8 cellular contexts compared by ENCODE assay signal in genomic region chr5:170296935-170297588, GRCh38. TPM values are rescaled to one million over a fixed set of nuclear protein-coding genes. Genes with fewer than 3 reads are reported as not detected.
DNase-seq lines count a peak whose midpoint lies in the region; ATAC-seq and TF ChIP-seq lines count a peak whose summit lies in the region.

No MANE protein-coding gene starts in this region.

- ATAC-seq in HG02885 (IDR thresholded peaks at IDR 0.05; ENCODE audit: poor library complexity, unreplicated experiment) (peak; percentile 59), psoas muscle (peak in 1 of 4 donors; percentile 40), HG03457 (IDR thresholded peaks at IDR 0.05; ENCODE audit: unreplicated experiment) (no peak)
- ATAC-seq in activated naive CD4-positive, alpha-beta T cell treated with anti-CD3 and anti-CD28 coated beads, Interleukin-2, amount 50 U/mL, for 72 hours: peak in 1 of 2 donors; percentile 3

- no peak for DNase-seq in activated CD4-positive, alpha-beta T cell treated with anti-CD3 and anti-CD28 coated beads, Interleukin-2, amount 10 ng/mL, durations not matched to agents 24 days and 14 days
- no peak for DNase-seq in activated CD4-positive, alpha-beta T cell treated with anti-CD3 and anti-CD28 coated beads, Interleukin-2, amount 50 U/mL, for 1 hour
- DNase-seq in activated naive CD4-positive, alpha-beta T cell treated with anti-CD3 and anti-CD28 coated beads, Interleukin-2, amount 50 U/mL, for 72 hours (ENCODE audit: low spot score in 2 of 2): no peak
- DNase-seq in psoas muscle (no peak), COLO829 (ENCODE audit: low spot score) (no peak), osteoblast (ENCODE audit: insufficient read length, low spot score, missing footprints) (no peak)

- no peaks in the 10 kb centered on the region for H3K79me2 ChIP-seq in osteoblast (ENCODE audit: insufficient read depth, low read length)

- H4K20me1 ChIP-seq in osteoblast (ENCODE audit: insufficient read depth, low read length): no peaks in the 10 kb centered on the region

- H3K27ac ChIP-seq in psoas muscle (peak overlapping the region; percentile 72), osteoblast (ENCODE audit: low read depth, low read length) (no peak overlapping the region)

- no peak overlapping the region for H3K4me2 ChIP-seq in osteoblast (ENCODE audit: insufficient read depth, low read length)

- no peaks in the 10 kb centered on the region for H3K9me3 ChIP-seq in psoas muscle
- H3K9me3 ChIP-seq in osteoblast (ENCODE audit: low read depth, low read length): no peaks in the 10 kb centered on the region

- H3K27ac Mint-ChIP-seq in activated CD4-positive, alpha-beta T cell treated with anti-CD3 and anti-CD28 coated beads, Interleukin-2, amount 10 ng/mL, durations not matched to agents 24 days and 14 days: peak overlapping the region; percentile 98
- peak overlapping the region; percentile 99 to 100 for H3K27ac Mint-ChIP-seq in activated naive CD4-positive, alpha-beta T cell treated with anti-CD3 and anti-CD28 coated beads, Interleukin-2, amount 50 U/mL, for 72 hours

- WGBS in psoas muscle, 3 donors: 76 to 81% (median 77%) methylated on average over 12 of the region's 12 CpGs

- peaks cover 49% of the 10 kb centered on the region for H3K36me3 Mint-ChIP-seq in activated CD4-positive, alpha-beta T cell treated with anti-CD3 and anti-CD28 coated beads, Interleukin-2, amount 10 ng/mL, durations not matched to agents 24 days and 14 days (ENCODE audit: low read depth)
- peaks cover 54 to 60% of the 10 kb centered on the region in 2 donors for H3K36me3 Mint-ChIP-seq in activated naive CD4-positive, alpha-beta T cell treated with anti-CD3 and anti-CD28 coated beads, Interleukin-2, amount 50 U/mL, for 72 hours

- H3K36me3 ChIP-seq in psoas muscle (ENCODE audit: insufficient read depth in 1 of 2, low read depth in 1 of 2) (no peaks in the 10 kb centered on the region), osteoblast (ENCODE audit: insufficient read depth, low read length) (no peaks in the 10 kb centered on the region)

- H3K4me3 Mint-ChIP-seq in activated CD4-positive, alpha-beta T cell treated with anti-CD3 and anti-CD28 coated beads, Interleukin-2, amount 10 ng/mL, durations not matched to agents 24 days and 14 days: peak overlapping the region; percentile 97

- H3K4me1 ChIP-seq in psoas muscle: no peaks in the 10 kb centered on the region
- H3K4me1 ChIP-seq in osteoblast (ENCODE audit: insufficient read depth, low read length): no peaks in the 10 kb centered on the region

- H3K27me3 ChIP-seq in psoas muscle (ENCODE audit: insufficient read depth in 3 of 3, low read length in 2 of 3) (no peaks in the 10 kb centered on the region), osteoblast (ENCODE audit: insufficient read depth, low read length) (peaks cover 15% of the 10 kb centered on the region)

- H3K9me3 Mint-ChIP-seq in activated CD4-positive, alpha-beta T cell treated with anti-CD3 and anti-CD28 coated beads, Interleukin-2, amount 10 ng/mL, durations not matched to agents 24 days and 14 days: no peaks in the 10 kb centered on the region
- no peaks in the 10 kb centered on the region for H3K9me3 Mint-ChIP-seq in activated naive CD4-positive, alpha-beta T cell treated with anti-CD3 and anti-CD28 coated beads, Interleukin-2, amount 50 U/mL, for 72 hours

- H3K4me3 ChIP-seq in psoas muscle: peak overlapping the region; percentile 60
- no peak overlapping the region for H3K4me3 ChIP-seq in osteoblast (ENCODE audit: insufficient read depth, low read length)

- no peaks in the 10 kb centered on the region for H3K27me3 Mint-ChIP-seq in activated CD4-positive, alpha-beta T cell treated with anti-CD3 and anti-CD28 coated beads, Interleukin-2, amount 10 ng/mL, durations not matched to agents 24 days and 14 days

- intact Hi-C loops in activated CD4-positive, alpha-beta T cell treated with anti-CD3 and anti-CD28 coated beads, Interleukin-2, amount 10 ng/mL, durations not matched to agents 24 days and 14 days (cut with micrococcal nuclease): loop anchor here (1.0 to 10.0 kb wide), 4 partner anchors 8 to 1878 kb away; no protein-coding TSS in a partner anchor
- intact Hi-C loops in psoas muscle (cut with DNase I): no loop called here

- no peak overlapping the region for H2AFZ ChIP-seq in osteoblast (ENCODE audit: low read length)

- TF ChIP-seq CTCF in psoas muscle (IDR thresholded peaks at IDR 0.05) (no peak), osteoblast (IDR thresholded peaks at IDR 0.05; ENCODE audit: extremely low read depth, low read depth, low read length) (no peak)

- peaks cover 64% of the 10 kb centered on the region for H3K4me1 Mint-ChIP-seq in activated CD4-positive, alpha-beta T cell treated with anti-CD3 and anti-CD28 coated beads, Interleukin-2, amount 10 ng/mL, durations not matched to agents 24 days and 14 days

RNA-seq across cellular contexts. Expression of gene LCP2, which starts 0.5 kb away (rescaled TPM):
- 278 and 283 TPM in 2 replicates for total RNA-seq in activated CD4-positive, alpha-beta T cell treated with anti-CD3 and anti-CD28 coated beads, Interleukin-2, amount 10 ng/mL, durations not matched to agents 24 days and 14 days
- total RNA-seq in activated naive CD4-positive, alpha-beta T cell treated with anti-CD3 and anti-CD28 coated beads, Interleukin-2, amount 50 U/mL, for 72 hours: 100 to 1,000 TPM; 173 to 194 TPM
- total RNA-seq in psoas muscle: 1 to 10 TPM; 4.2 to 6.0 (median 4.8) TPM
- polyA plus RNA-seq in psoas muscle: 1 to 10 TPM in 2 of 3 donors, under 1 TPM in 1; 0.76 to 1.8 (median 1.2) TPM
- not detected in 2 replicates for total RNA-seq in osteoblast

Comparison
In these comparisons a context has a peak if more than half of its experiments do, and no peak if none do; other contexts are left out.
1. RNA of gene LCP2, which starts 0.5 kb away (total RNA-seq): 278 to 283 TPM in activated CD4-positive, alpha-beta T cell treated with anti-CD3 and anti-CD28 coated beads, Interleukin-2, amount 10 ng/mL, durations not matched to agents 24 days and 14 days and 173 to 194 TPM in activated naive CD4-positive, alpha-beta T cell treated with anti-CD3 and anti-CD28 coated beads, Interleukin-2, amount 50 U/mL, for 72 hours; 4.2 to 6.0 TPM in psoas muscle and not detected in osteoblast; every median in the first group is over 10 times any median in the second.